24 cellular contexts compared by ENCODE assay signal in the genomic region with DNA sequence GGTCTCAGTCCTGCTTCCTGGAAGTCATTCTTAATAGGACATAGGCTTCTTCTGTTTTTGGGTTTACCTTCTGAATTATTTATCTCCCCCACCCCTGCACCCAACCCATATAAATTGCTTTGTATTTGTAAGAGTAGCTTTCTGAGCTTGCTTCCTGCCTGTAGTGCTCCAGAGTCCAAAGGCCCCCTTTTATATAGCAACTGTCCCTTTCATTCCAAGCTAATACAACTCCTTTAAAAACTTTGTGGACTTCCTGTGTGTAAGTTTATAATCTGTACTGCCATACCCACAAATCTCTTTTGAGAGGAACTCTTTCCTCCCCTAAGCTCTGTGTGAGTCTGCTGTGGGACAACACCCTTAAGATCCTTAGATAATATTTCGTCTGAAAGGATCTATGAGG. TPM values are rescaled to one million over a fixed set of nuclear protein-coding genes. Genes with fewer than 3 reads are reported as not detected.
DNase-seq lines count a peak whose midpoint lies in the region; ATAC-seq and TF ChIP-seq lines count a peak whose summit lies in the region.
"Had no signal": no experiment of that assay in that cellular context is flagged by ENCODE, and none has a peak within 500 bp of the region (broad histone marks: within the 10 kb centered on the region; RNA-seq: fewer than 3 reads in every experiment).

No MANE protein-coding gene starts in this region.

- H3K4me3 ChIP-seq in foreskin fibroblast (ENCODE audit: low read depth in 1 of 2, low read length in 2 of 2), result no peak overlapping the region
- H3K4me3 ChIP-seq: BLaER1, GM12878, GM23248 had no signal

- intact Hi-C loops in natural killer cell (cut with micrococcal nuclease), result no loop called here
- intact Hi-C loops in left colon (cut with DNase I, micrococcal nuclease), result no loop called here

- H3K9me3 Mint-ChIP-seq in T-helper 1 cell treated with Interleukin-12 subunit alpha and Interleukin-12 subunit beta and Interleukin-4 antibody, amounts not matched to agents 30 μg/mL and 1 μg/mL, for 36 hours, result peaks cover 21% of the 10 kb centered on the region
- H3K9me3 Mint-ChIP-seq in natural killer cell, result no peaks in the 10 kb centered on the region
- H3K9me3 Mint-ChIP-seq in natural killer cell treated with Interleukin-12 subunit alpha and Interleukin-12 subunit beta and Interleukin-15 and Interleukin-18, amount 100 ng/mL, for 72 hours, result no peaks in the 10 kb centered on the region
- peaks cover 5% of the 10 kb centered on the region; the same call in 1 of the 2 replicates for H3K9me3 Mint-ChIP-seq in HFFc6

- H3K4me1 Mint-ChIP-seq in T-helper 1 cell treated with Interleukin-12 subunit alpha and Interleukin-12 subunit beta and Interleukin-4 antibody, amounts not matched to agents 30 μg/mL and 1 μg/mL, for 36 hours (ENCODE audit: low read depth), result peaks cover 47% of the 10 kb centered on the region
- peaks cover 27 to 31% of the 10 kb centered on the region in 2 donors for H3K4me1 Mint-ChIP-seq in natural killer cell
- H3K4me1 Mint-ChIP-seq in natural killer cell treated with Interleukin-12 subunit alpha and Interleukin-12 subunit beta and Interleukin-15 and Interleukin-18, amount 100 ng/mL, for 72 hours (ENCODE audit: low read depth in 2 of 2), result peaks cover 22 to 31% of the 10 kb centered on the region in 2 donors
- H3K4me1 Mint-ChIP-seq in HFFc6 (ENCODE audit: low read depth), result peaks cover 9% of the 10 kb centered on the region

- H3K27ac Mint-ChIP-seq in T-helper 1 cell treated with Interleukin-12 subunit alpha and Interleukin-12 subunit beta and Interleukin-4 antibody, amounts not matched to agents 30 μg/mL and 1 μg/mL, for 36 hours, result peak overlapping the region; percentile 55
- peak overlapping the region; percentile 37 to 43 for H3K27ac Mint-ChIP-seq in natural killer cell
- peak overlapping the region in 1 of 2 donors; percentile 35 for H3K27ac Mint-ChIP-seq in natural killer cell treated with Interleukin-12 subunit alpha and Interleukin-12 subunit beta and Interleukin-15 and Interleukin-18, amount 100 ng/mL, for 72 hours
- H3K27ac Mint-ChIP-seq in HFFc6, result no peak overlapping the region
- H3K27ac Mint-ChIP-seq: H9 had no signal

- H3K27me3 Mint-ChIP-seq in T-helper 1 cell treated with Interleukin-12 subunit alpha and Interleukin-12 subunit beta and Interleukin-4 antibody, amounts not matched to agents 30 μg/mL and 1 μg/mL, for 36 hours (ENCODE audit: low read depth), result no peaks in the 10 kb centered on the region
- H3K27me3 Mint-ChIP-seq in natural killer cell (ENCODE audit: low read depth in 2 of 2), result no peaks in the 10 kb centered on the region
- H3K27me3 Mint-ChIP-seq in natural killer cell treated with Interleukin-12 subunit alpha and Interleukin-12 subunit beta and Interleukin-15 and Interleukin-18, amount 100 ng/mL, for 72 hours, result no peaks in the 10 kb centered on the region
- no peaks in the 10 kb centered on the region; the same call in 1 of the 2 replicates for H3K27me3 Mint-ChIP-seq in HFFc6 (ENCODE audit: insufficient read depth)
- H3K27me3 Mint-ChIP-seq: CD4-positive, alpha-beta memory T cell had no signal

- TF ChIP-seq CTCF in natural killer cell (IDR thresholded peaks at IDR 0.05) (no peak), HFFc6 (IDR thresholded peaks at IDR 0.05) (no peak), foreskin fibroblast (IDR thresholded peaks at IDR 0.05; ENCODE audit: low read depth, low read length) (no peak)

- DNase-seq in T-helper 1 cell, result no peak
- no peak for DNase-seq in natural killer cell
- no peak for DNase-seq in natural killer cell treated with Interleukin-12 subunit alpha and Interleukin-12 subunit beta and Interleukin-15 and Interleukin-18, amount 100 ng/mL, for 72 hours (ENCODE audit: low spot score)
- no peak for DNase-seq in left colon
- DNase-seq in HFFc6, result no peak
- no peak for DNase-seq in foreskin fibroblast
- DNase-seq: ACHN; CD4-positive, alpha-beta memory T cell; DND-41; GM23248; H9; NCI-H1105; NCI-H146; NCI-H2029 treated with DMSO at 0.1 percent for 48 hours; NCI-H226; NCI-H510A treated with DMSO at 0.1 percent for 48 hours; NCI-H748 treated with DMSO at 0.1 percent for 48 hours; NK-92 treated with Interleukin-12 subunit alpha and Interleukin-12 subunit beta, amount 100 ng/mL, for 24 hours; SIG-M5 had no signal

- H3K36me3 Mint-ChIP-seq in T-helper 1 cell treated with Interleukin-12 subunit alpha and Interleukin-12 subunit beta and Interleukin-4 antibody, amounts not matched to agents 30 μg/mL and 1 μg/mL, for 36 hours (ENCODE audit: low read depth), result peaks cover 38% of the 10 kb centered on the region
- H3K36me3 Mint-ChIP-seq in natural killer cell, result peaks cover 7% of the 10 kb centered on the region
- peaks cover 26% of the 10 kb centered on the region for H3K36me3 Mint-ChIP-seq in natural killer cell treated with Interleukin-12 subunit alpha and Interleukin-12 subunit beta and Interleukin-15 and Interleukin-18, amount 100 ng/mL, for 72 hours
- peaks cover 23% of the 10 kb centered on the region for H3K36me3 Mint-ChIP-seq in HFFc6 (ENCODE audit: low read depth)

- ATAC-seq in natural killer cell, result no peak
- ATAC-seq in natural killer cell treated with Interleukin-12 subunit alpha and Interleukin-12 subunit beta and Interleukin-15 and Interleukin-18, amount 100 ng/mL, for 72 hours, result no peak
- peak; percentile 81 for ATAC-seq in left colon
- no peak for ATAC-seq in HG03432 (IDR thresholded peaks at IDR 0.05; ENCODE audit: unreplicated experiment)
- ATAC-seq: Panc1 had no signal

- H3K4me3 Mint-ChIP-seq in T-helper 1 cell treated with Interleukin-12 subunit alpha and Interleukin-12 subunit beta and Interleukin-4 antibody, amounts not matched to agents 30 μg/mL and 1 μg/mL, for 36 hours, result no peak overlapping the region
- H3K4me3 Mint-ChIP-seq in natural killer cell, result no peak overlapping the region
- H3K4me3 Mint-ChIP-seq in natural killer cell treated with Interleukin-12 subunit alpha and Interleukin-12 subunit beta and Interleukin-15 and Interleukin-18, amount 100 ng/mL, for 72 hours, result no peak overlapping the region
- no peak overlapping the region for H3K4me3 Mint-ChIP-seq in HFFc6
- H3K4me3 Mint-ChIP-seq: CD4-positive, alpha-beta memory T cell; H9 had no signal

RNA-seq across cellular contexts. Expression of a gene that starts 7.8 kb away (rescaled TPM):
- total RNA-seq in natural killer cell (10 to 100 TPM; 20.8 to 43.9 (median 30.0) TPM), left colon (10 to 100 TPM; 17.2 to 18.9 TPM)
- 10 to 100 TPM; 34.6 to 35.9 TPM for total RNA-seq in natural killer cell treated with Interleukin-12 subunit alpha and Interleukin-12 subunit beta and Interleukin-15 and Interleukin-18, amount 100 ng/mL, for 72 hours
- 1 to 10 TPM; 5.0 to 6.5 (median 6.0) TPM for total RNA-seq in HFFc6 (2021; fragmentation: NEBNext Ultra II Directional; extraction: Animal tissue kit (Norgen Biotek cat#: 25700))
